In the genomic region with DNA sequence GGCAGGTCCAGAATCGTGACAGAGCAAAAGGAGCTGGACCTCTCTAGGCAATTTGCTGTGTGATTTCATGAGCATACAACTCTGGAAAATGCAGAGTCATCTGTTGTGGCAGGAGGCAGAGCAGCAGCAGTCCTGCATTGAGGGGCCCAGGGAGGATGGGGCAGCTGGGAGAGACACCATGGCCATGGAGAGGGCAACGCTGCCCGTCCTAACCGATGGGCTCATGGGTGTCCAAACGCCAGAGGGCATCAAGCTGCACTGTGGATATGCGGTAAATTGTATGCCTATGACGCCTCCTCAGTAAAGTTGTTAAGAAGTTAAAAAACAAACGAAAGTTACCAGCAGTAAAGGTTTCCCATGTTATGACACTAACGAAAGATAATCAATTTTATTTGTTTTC, we compare ENCODE assay signal across 1 cellular context.
TF ChIP-seq lines count a peak whose summit lies in the region.

No MANE protein-coding gene starts in this region.

TF ChIP-seq in K562, 482 proteins besides CTCF, POLR2A, EP300 and RAD21 (continued from another document):
- TF ChIP-seq XRCC4 (IDR thresholded peaks at IDR 0.05; ENCODE audit: extremely low read depth, insufficient read depth, insufficient read length) (no peak), SNIP1 (IDR thresholded peaks at IDR 0.05; ENCODE audit: low read depth) (no peak), FUS (optimal IDR thresholded peaks at IDR 0.05; ENCODE audit: low read depth, low read length) (no peak), ERF (CRISPR knock-in tag; IDR thresholded peaks at IDR 0.05) (no peak), ZNF316 (IDR thresholded peaks at IDR 0.05) (peak; percentile 43), ZNF764 (CRISPR knock-in tag; IDR thresholded peaks at IDR 0.05; ENCODE audit: low read depth) (no peak), MAFG (tag; conservative IDR thresholded peaks at IDR 0.05) (0 out of 2 replicates have a peak, but pooled peaks have one; percentile 9), ZNF41 (CRISPR knock-in tag; conservative IDR thresholded peaks at IDR 0.05) (no peak), E2F8 (IDR thresholded peaks at IDR 0.05; ENCODE audit: low read depth, partially characterized antibody) (no peak), E2F6 (IDR thresholded peaks at IDR 0.05; ENCODE audit: borderline replicate concordance in 1 of 2, extremely low read depth in 1 of 2, insufficient read depth in 1 of 2, insufficient read length in 1 of 2, low read depth in 1 of 2, low read length in 1 of 2, poor library complexity in 1 of 2, severe bottlenecking in 1 of 2) (no peak), PTRF (tag; IDR thresholded peaks at IDR 0.05) (no peak)
- TF ChIP-seq, protein P1, sequence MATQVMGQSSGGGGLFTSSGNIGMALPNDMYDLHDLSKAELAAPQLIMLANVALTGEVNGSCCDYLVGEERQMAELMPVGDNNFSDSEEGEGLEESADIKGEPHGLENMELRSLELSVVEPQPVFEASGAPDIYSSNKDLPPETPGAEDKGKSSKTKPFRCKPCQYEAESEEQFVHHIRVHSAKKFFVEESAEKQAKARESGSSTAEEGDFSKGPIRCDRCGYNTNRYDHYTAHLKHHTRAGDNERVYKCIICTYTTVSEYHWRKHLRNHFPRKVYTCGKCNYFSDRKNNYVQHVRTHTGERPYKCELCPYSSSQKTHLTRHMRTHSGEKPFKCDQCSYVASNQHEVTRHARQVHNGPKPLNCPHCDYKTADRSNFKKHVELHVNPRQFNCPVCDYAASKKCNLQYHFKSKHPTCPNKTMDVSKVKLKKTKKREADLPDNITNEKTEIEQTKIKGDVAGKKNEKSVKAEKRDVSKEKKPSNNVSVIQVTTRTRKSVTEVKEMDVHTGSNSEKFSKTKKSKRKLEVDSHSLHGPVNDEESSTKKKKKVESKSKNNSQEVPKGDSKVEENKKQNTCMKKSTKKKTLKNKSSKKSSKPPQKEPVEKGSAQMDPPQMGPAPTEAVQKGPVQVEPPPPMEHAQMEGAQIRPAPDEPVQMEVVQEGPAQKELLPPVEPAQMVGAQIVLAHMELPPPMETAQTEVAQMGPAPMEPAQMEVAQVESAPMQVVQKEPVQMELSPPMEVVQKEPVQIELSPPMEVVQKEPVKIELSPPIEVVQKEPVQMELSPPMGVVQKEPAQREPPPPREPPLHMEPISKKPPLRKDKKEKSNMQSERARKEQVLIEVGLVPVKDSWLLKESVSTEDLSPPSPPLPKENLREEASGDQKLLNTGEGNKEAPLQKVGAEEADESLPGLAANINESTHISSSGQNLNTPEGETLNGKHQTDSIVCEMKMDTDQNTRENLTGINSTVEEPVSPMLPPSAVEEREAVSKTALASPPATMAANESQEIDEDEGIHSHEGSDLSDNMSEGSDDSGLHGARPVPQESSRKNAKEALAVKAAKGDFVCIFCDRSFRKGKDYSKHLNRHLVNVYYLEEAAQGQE (CRISPR knock-in tag; IDR thresholded peaks at IDR 0.05; ENCODE audit: low read depth): no peak
- TF ChIP-seq, protein P2, sequence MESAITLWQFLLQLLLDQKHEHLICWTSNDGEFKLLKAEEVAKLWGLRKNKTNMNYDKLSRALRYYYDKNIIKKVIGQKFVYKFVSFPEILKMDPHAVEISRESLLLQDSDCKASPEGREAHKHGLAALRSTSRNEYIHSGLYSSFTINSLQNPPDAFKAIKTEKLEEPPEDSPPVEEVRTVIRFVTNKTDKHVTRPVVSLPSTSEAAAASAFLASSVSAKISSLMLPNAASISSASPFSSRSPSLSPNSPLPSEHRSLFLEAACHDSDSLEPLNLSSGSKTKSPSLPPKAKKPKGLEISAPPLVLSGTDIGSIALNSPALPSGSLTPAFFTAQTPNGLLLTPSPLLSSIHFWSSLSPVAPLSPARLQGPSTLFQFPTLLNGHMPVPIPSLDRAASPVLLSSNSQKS (CRISPR knock-in tag; IDR thresholded peaks at IDR 0.05): no peak
- TF ChIP-seq, protein P3, sequence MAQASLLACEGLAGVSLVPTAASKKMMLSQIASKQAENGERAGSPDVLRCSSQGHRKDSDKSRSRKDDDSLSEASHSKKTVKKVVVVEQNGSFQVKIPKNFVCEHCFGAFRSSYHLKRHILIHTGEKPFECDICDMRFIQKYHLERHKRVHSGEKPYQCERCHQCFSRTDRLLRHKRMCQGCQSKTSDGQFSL (CRISPR knock-in tag; IDR thresholded peaks at IDR 0.05): no peak
- TF ChIP-seq, protein P3 (tag; IDR thresholded peaks at IDR 0.05): no peak
